ENCODE assay signal across 8 cellular contexts in genomic region chr22:30694171-30694637, GRCh38. TPM values are rescaled to one million over a fixed set of nuclear protein-coding genes. Genes with fewer than 3 reads are reported as not detected.
DNase-seq lines count a peak whose midpoint lies in the region; ATAC-seq and TF ChIP-seq lines count a peak whose summit lies in the region.

No MANE protein-coding gene starts in this region.

- POLR2A ChIA-PET in activated CD4-positive, alpha-beta memory T cell treated with anti-CD3 and anti-CD28 coated beads for 36 hours (lab: Charles Lee): interaction anchor here (1.0 to 1.1 kb wide), 2 partner anchors 11 to 59 kb away, joined by 3 to 4 read pairs; no protein-coding TSS in a partner anchor

- peaks cover 16% of the 10 kb centered on the region for H3K4me1 Mint-ChIP-seq in activated CD4-positive, alpha-beta memory T cell treated with anti-CD3 and anti-CD28 coated beads for 36 hours (ENCODE audit: low read depth)

- peak overlapping the region; percentile 57 for H3K27ac Mint-ChIP-seq in activated CD4-positive, alpha-beta memory T cell treated with anti-CD3 and anti-CD28 coated beads for 36 hours

- TF ChIP-seq CTCF in GM12865 (IDR thresholded peaks at IDR 0.05; ENCODE audit: insufficient read depth, low read depth, low read length, missing control alignments) (no peak), lung (IDR thresholded peaks at IDR 0.05; ENCODE audit: control extremely low read depth, extremely low read depth) (no peak)

- H3K27me3 Mint-ChIP-seq in activated CD4-positive, alpha-beta memory T cell treated with anti-CD3 and anti-CD28 coated beads for 36 hours: peaks cover 7% of the 10 kb centered on the region

- CTCF ChIA-PET in activated CD4-positive, alpha-beta memory T cell treated with anti-CD3 and anti-CD28 coated beads for 36 hours (lab: Charles Lee): interaction anchor here (1.1 to 1.3 kb wide), 4 partner anchors 44 to 61 kb away, joined by 3 to 7 read pairs (median 6); no protein-coding TSS in a partner anchor

- no peaks in the 10 kb centered on the region for H3K9me3 ChIP-seq in lung (ENCODE audit: control insufficient read depth in 2 of 2, insufficient read depth in 1 of 2, low read length in 1 of 2)

- H3K27me3 ChIP-seq in lung (ENCODE audit: control insufficient read depth, insufficient read depth): no peaks in the 10 kb centered on the region

- H3K4me1 ChIP-seq in lung (ENCODE audit: control insufficient read depth in 2 of 2, insufficient read depth in 2 of 2, low read length in 2 of 2): peaks cover 0 to 15% of the 10 kb centered on the region in 2 donors

- intact Hi-C loops in activated CD4-positive, alpha-beta memory T cell treated with anti-CD3 and anti-CD28 coated beads for 36 hours (cut with micrococcal nuclease): loop anchor here (1.0 kb wide), 2 partner anchors 46 to 60 kb away; no protein-coding TSS in a partner anchor

- ATAC-seq in lung (ENCODE audit: insufficient read depth, low FRiP score): peak; percentile 36
- ATAC-seq in HG03460 (IDR thresholded peaks at IDR 0.05; ENCODE audit: unreplicated experiment): no peak

- DNase-seq in GM12865 (ENCODE audit: low read depth): peak; percentile 62
- DNase-seq in NCI-H2171 treated with DMSO at 0.1 percent for 48 hours (lab: John Stamatoyannopoulos, UW): peak; percentile 83
- peak; percentile 72 for DNase-seq in activated CD4-positive, alpha-beta memory T cell treated with anti-CD3 and anti-CD28 coated beads for 36 hours
- DNase-seq in ecto neural progenitor cell (ENCODE audit: low spot score): peak; percentile 70
- DNase-seq in lung (ENCODE audit: low spot score): peak; percentile 56
- DNase-seq in stimulated activated CD4-positive, alpha-beta T cell treated with anti-CD3 and anti-CD28 coated beads, TNF-alpha, amount 100 ng/mL, for 24 hours (ENCODE audit: low read depth in 3 of 3): peak; percentile 23 to 59 (median 27)
- DNase-seq in foreskin melanocyte: no peak

- H3K27ac ChIP-seq in lung (ENCODE audit: low read depth in 1 of 2, low read length in 1 of 2): peak overlapping the region in 1 of 2 donors; percentile 29

- H3K4me3 Mint-ChIP-seq in activated CD4-positive, alpha-beta memory T cell treated with anti-CD3 and anti-CD28 coated beads for 36 hours: peak overlapping the region; percentile 81

- H3K4me3 ChIP-seq in GM12865 (ENCODE audit: low read depth, low read length): peak overlapping the region; percentile 67
- H3K4me3 ChIP-seq in lung: peak overlapping the region; percentile 25

- no peaks in the 10 kb centered on the region for H3K9me3 Mint-ChIP-seq in activated CD4-positive, alpha-beta memory T cell treated with anti-CD3 and anti-CD28 coated beads for 36 hours

- H3K36me3 ChIP-seq in lung (ENCODE audit: control insufficient read depth in 2 of 2, insufficient read depth in 2 of 2, low read length in 2 of 2): no peaks in the 10 kb centered on the region

- WGBS in lung, 2 donors: 0% methylated on average over 35 to 37 of the region's 38 CpGs

- H3K36me3 Mint-ChIP-seq in activated CD4-positive, alpha-beta memory T cell treated with anti-CD3 and anti-CD28 coated beads for 36 hours: no peaks in the 10 kb centered on the region

RNA-seq across cellular contexts. Expression of gene OSBP2, which starts 0.5 kb away (rescaled TPM):
- 1 to 10 TPM; 2.3 to 2.9 TPM for total RNA-seq in activated CD4-positive, alpha-beta memory T cell treated with anti-CD3 and anti-CD28 coated beads for 36 hours
- 10 to 100 TPM in 1 of 2 donors, 1 to 10 TPM in 1; 3.9 to 12.3 TPM for total RNA-seq in lung
- polyA plus RNA-seq in lung: 1 to 10 TPM; 1.1 to 1.4 TPM

RNA-seq across cellular contexts. Expression of gene DUSP18, which starts 26.5 kb away (rescaled TPM):
- 10 to 100 TPM in 1 of 2 experiments, 1 to 10 TPM in 1; 9.2 to 10.6 TPM for total RNA-seq in activated CD4-positive, alpha-beta memory T cell treated with anti-CD3 and anti-CD28 coated beads for 36 hours
- 10 to 100 TPM; 15.1 to 27.1 TPM for total RNA-seq in lung
- polyA plus RNA-seq in lung: 10 to 100 TPM in 1 of 2 donors, 1 to 10 TPM in 1; 7.9 to 10.2 TPM

RNA-seq across cellular contexts. Expression of gene SLC35E4, which starts 58.6 kb away (rescaled TPM):
- total RNA-seq in activated CD4-positive, alpha-beta memory T cell treated with anti-CD3 and anti-CD28 coated beads for 36 hours: 1 to 10 TPM; 5.2 to 5.9 TPM
- total RNA-seq in lung: 1 to 10 TPM; 1.6 to 4.8 TPM
- 1 to 10 TPM; 2.1 to 4.4 TPM for polyA plus RNA-seq in lung
